Comparison of ENCODE assay signal across 8 cellular contexts in the genomic region with DNA sequence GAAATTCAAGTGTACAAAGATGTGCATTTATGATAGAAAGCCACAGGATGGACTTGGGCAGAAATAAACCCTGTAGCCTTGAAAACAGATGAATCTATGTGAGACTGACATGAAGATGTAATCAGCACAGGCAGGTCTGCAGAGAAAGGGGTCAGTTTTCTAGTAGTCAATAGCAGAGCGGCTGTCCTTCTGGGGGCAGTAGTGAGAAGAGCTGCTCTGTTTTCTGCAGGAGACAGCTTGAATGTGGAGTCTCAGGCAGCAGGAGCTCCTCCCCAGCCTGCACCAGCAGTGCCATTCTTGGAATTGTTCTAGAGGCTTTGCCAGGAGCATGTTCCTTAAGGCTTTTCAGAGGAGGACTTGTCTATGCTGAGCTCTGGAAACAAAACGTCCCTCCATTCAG.
DNase-seq lines count a peak whose midpoint lies in the region; ATAC-seq, FAIRE-seq and TF ChIP-seq lines count a peak whose summit lies in the region.
"Not testable (repeated sequence)": the region's sequence is repeated elsewhere in the genome, so short reads cannot be mapped to it uniquely, and the experiment has no call there.

No MANE protein-coding gene starts in this region.

- H2BK20ac ChIP-seq in H9 (ENCODE audit: low read depth, low read length, poor library complexity, severe bottlenecking), result not testable (repeated sequence)

- peaks cover 18 to 32% of the 10 kb centered on the region in 2 experiments for H3K9me3 Mint-ChIP-seq in H9
- H3K9me3 Mint-ChIP-seq in progenitor cell of endocrine pancreas (ENCODE audit: low read depth), result not testable (repeated sequence)

- not testable (repeated sequence) for H3K4me3 ChIP-seq in Panc1 (ENCODE audit: low read depth in 2 of 2, low read length in 2 of 2); bronchial epithelial cell (ENCODE audit: low read depth, low read length)

- not testable (repeated sequence) for H3K14ac ChIP-seq in H9 (ENCODE audit: insufficient read depth, low read length)

- H3K27me3 Mint-ChIP-seq in H9 (ENCODE audit: low read depth); progenitor cell of endocrine pancreas: not testable (repeated sequence)

- not testable (repeated sequence) for H3K27ac Mint-ChIP-seq in H9, progenitor cell of endocrine pancreas

- not testable (repeated sequence) for H3K4me1 ChIP-seq in H9 (ENCODE audit: insufficient read depth, low read length); Panc1 (ENCODE audit: control insufficient read depth, insufficient read depth, low read length)

- not testable (repeated sequence) for H2AK5ac ChIP-seq in H9 (ENCODE audit: insufficient read length, low read length)

- ATAC-seq in Panc1, result not testable (repeated sequence)

- not testable (repeated sequence) for H2AFZ ChIP-seq in H9 (ENCODE audit: low read length)

- not testable (repeated sequence) for H3K18ac ChIP-seq in H9 (ENCODE audit: insufficient read length, low read depth, low read length)

- not testable (repeated sequence) for H4K91ac ChIP-seq in H9 (ENCODE audit: insufficient read length, low read depth, low read length)

- not testable (repeated sequence) for H3K4me3 Mint-ChIP-seq in H9; progenitor cell of endocrine pancreas (ENCODE audit: low read depth)

- CTCF ChIA-PET in Panc1 (lab: Charles Lee), result not testable (repeated sequence)

- not testable (repeated sequence) for H3K9me3 ChIP-seq in H9 (ENCODE audit: control insufficient read depth, low read depth, low read length); Panc1 (ENCODE audit: control insufficient read depth, insufficient read depth, low read depth, low read length)

- not testable (repeated sequence) for H3K36me3 Mint-ChIP-seq in H9 (ENCODE audit: insufficient read depth in 1 of 3, low read depth in 3 of 3); progenitor cell of endocrine pancreas (ENCODE audit: insufficient read depth)

- POLR2A ChIA-PET in Panc1 (lab: Charles Lee), result not testable (repeated sequence)

- not testable (repeated sequence) for H2BK12ac ChIP-seq in H9 (ENCODE audit: insufficient read length, low read depth, low read length)

- peak; percentile 5 for TF ChIP-seq CTCF in D721Med (IDR thresholded peaks at IDR 0.05; ENCODE audit: insufficient read depth, missing control alignments)
- TF ChIP-seq CTCF in H9 (conservative IDR thresholded peaks at IDR 0.05), result peak; percentile 30; the same call in 2 of the 3 replicates
- peak; percentile 24 for TF ChIP-seq CTCF in Panc1 (IDR thresholded peaks at IDR 0.05)
- TF ChIP-seq CTCF in bronchial epithelial cell (IDR thresholded peaks at IDR 0.05; ENCODE audit: insufficient read depth, low read length, severe bottlenecking), result not testable (repeated sequence)
- TF ChIP-seq CTCF in progenitor cell of endocrine pancreas (IDR thresholded peaks at IDR 0.05; ENCODE audit: unreplicated experiment), result peak; percentile 12

- not testable (repeated sequence) for H3K36me3 ChIP-seq in Panc1 (ENCODE audit: control insufficient read depth, insufficient read depth, low read length); bronchial epithelial cell (ENCODE audit: control insufficient read depth, insufficient read depth, low read length)

- not testable (repeated sequence) for H2BK120ac ChIP-seq in H9 (ENCODE audit: low read depth, low read length, poor library complexity, severe bottlenecking)

- H3K4me1 Mint-ChIP-seq in H9; progenitor cell of endocrine pancreas (ENCODE audit: low read depth): not testable (repeated sequence)

- not testable (repeated sequence) for H4K20me1 ChIP-seq in H9 (ENCODE audit: control insufficient read depth, insufficient read depth, insufficient read length)

- not testable (repeated sequence) for H3K4ac ChIP-seq in H9 (ENCODE audit: low read depth, low read length)

- H3K27ac ChIP-seq in H9 (ENCODE audit: insufficient read length, low read depth, low read length); Panc1 (ENCODE audit: low read length): not testable (repeated sequence)

- intact Hi-C loops in Panc1 (cut with micrococcal nuclease; ENCODE audit: unreplicated experiment), result not testable (repeated sequence)

- H2BK5ac ChIP-seq in H9 (ENCODE audit: insufficient read length, low read length), result not testable (repeated sequence)

- in situ Hi-C loops in ACHN (cut with HindIII; ENCODE audit: low pct_ligation_motif_present, low pct_unique_long_range_greater_than_20kb, low sequenced_read_pairs); Panc1 (cut with HindIII; ENCODE audit: low pct_unique_long_range_greater_than_20kb, low sequenced_read_pairs): not testable (repeated sequence)

- not testable (repeated sequence) for H4K8ac ChIP-seq in H9 (replicated peaks; ENCODE audit: insufficient read length, low read depth, low read length)

- not testable (repeated sequence) for H3K79me2 ChIP-seq in H9 (ENCODE audit: insufficient read depth, low read length)

- FAIRE-seq in D721Med (lab: Jason Lieb, UNC), result not testable (repeated sequence)
- peak; percentile 90 for FAIRE-seq in bronchial epithelial cell (lab: Jason Lieb, UNC)

- not testable (repeated sequence) for H3T11ph ChIP-seq in H9 (ENCODE audit: low read length)

- H3K9ac ChIP-seq in H9 (ENCODE audit: extremely low read depth, insufficient read length, low read length), result not testable (repeated sequence)

- not testable (repeated sequence) for H3K23me2 ChIP-seq in H9 (ENCODE audit: insufficient read length, low read depth, low read length, poor library complexity, severe bottlenecking)

- not testable (repeated sequence) for H3K27me3 ChIP-seq in H9 (ENCODE audit: insufficient read depth, low read length); Panc1 (ENCODE audit: control insufficient read depth, insufficient read depth, low read length); bronchial epithelial cell (ENCODE audit: control insufficient read depth, insufficient read depth, low read length)

- H3K56ac ChIP-seq in H9 (ENCODE audit: insufficient read length, low read depth, low read length), result not testable (repeated sequence)

- no CpG with 5 or more reads among the region's 2 CpGs for WGBS in H9 (ENCODE audit: extremely low coverage, insufficient read length, low lambda C conversion rate)

- H3K4me2 ChIP-seq in H9 (ENCODE audit: insufficient read depth, insufficient read length, low read length), result not testable (repeated sequence)

- H4K5ac ChIP-seq in H9 (ENCODE audit: insufficient read length, low read depth, low read length), result not testable (repeated sequence)

- H2BK15ac ChIP-seq in H9 (ENCODE audit: low read depth, low read length), result not testable (repeated sequence)

- DNase-seq in ACHN, result peak; percentile 8
- DNase-seq in D721Med (ENCODE audit: insufficient read length, low spot score); H9; Panc1 (ENCODE audit: low read depth, low spot score); bronchial epithelial cell (ENCODE audit: low read depth); progenitor cell of endocrine pancreas (ENCODE audit: low spot score, unreplicated experiment): not testable (repeated sequence)
- peak; percentile 37 for DNase-seq in NAMALWA (ENCODE audit: low spot score)
- peak; percentile 16 for DNase-seq in iPS-NIHi7 (ENCODE audit: extremely low spot score)

- H3K79me1 ChIP-seq in H9 (ENCODE audit: insufficient read depth, low read depth, low read length, poor library complexity, severe bottlenecking), result not testable (repeated sequence)

- not testable (repeated sequence) for BruUV-seq in Panc1 (replicated peaks; lab: Mats Ljungman, UMichigan)

- not testable (repeated sequence) for H3K23ac ChIP-seq in H9 (ENCODE audit: insufficient read length, low read depth, low read length)
